In genomic region chr6:113818528-113818927, GRCh38 we compare ENCODE assay signal across 22 cellular contexts. TPM values are rescaled to one million over a fixed set of nuclear protein-coding genes. Genes with fewer than 3 reads are reported as not detected.
A peak's percentile ranks its signal among the peaks of the same experiment; 100 is the strongest.
DNase-seq lines count a peak whose midpoint lies in the region; ATAC-seq and TF ChIP-seq lines count a peak whose summit lies in the region.
"Had no signal": no experiment of that assay in that cellular context is flagged by ENCODE, and none has a peak within 500 bp of the region (broad histone marks: within the 10 kb centered on the region; RNA-seq: fewer than 3 reads in every experiment).

No MANE protein-coding gene starts in this region.

- no peaks in the 10 kb centered on the region for H3K36me3 ChIP-seq in mucosa of descending colon (ENCODE audit: low read depth)

- no peaks in the 10 kb centered on the region for H3K9me3 Mint-ChIP-seq in CD14-positive monocyte
- H3K9me3 Mint-ChIP-seq: activated naive CD4-positive, alpha-beta T cell treated with anti-CD3 and anti-CD28 coated beads, Interleukin-2, amount 50 U/mL, for 72 hours; activated T-cell treated with anti-CD3 and anti-CD28 coated beads, Interleukin-2, amount 50 U/mL, for 24 hours; HFFc6 had no signal

- no peak for DNase-seq in CD14-positive monocyte (ENCODE audit: low spot score)
- DNase-seq in NAMALWA (ENCODE audit: low spot score), result peak; percentile 7
- DNase-seq in dedifferentiated amniotic fluid mesenchymal stem cell (ENCODE audit: extremely low spot score), result peak; percentile 36
- DNase-seq in mucosa of descending colon, result no peak
- DNase-seq in NCI-H510A (lab: John Stamatoyannopoulos, UW), result no peak
- no peak for DNase-seq in hippocampal formation (lab: John Stamatoyannopoulos, UW)
- DNase-seq: activated CD4-positive, alpha-beta T cell treated with anti-CD3 and anti-CD28 coated beads for 48 hours; activated T-cell treated with anti-CD3 and anti-CD28 coated beads, Interleukin-2, amount 50 U/mL, for 24 hours; Caco-2; effector memory CD4-positive, alpha-beta T cell; HFFc6; midbrain; NCI-H1417; NCI-H2171 treated with DMSO at 0.1 percent for 48 hours; NK-92 treated with Interleukin-12 subunit alpha and Interleukin-12 subunit beta, amount 100 ng/mL, for 24 hours; SHP77; T-helper 9 cell had no signal

- no peak for TF ChIP-seq CTCF in CD14-positive monocyte (IDR thresholded peaks at IDR 0.05)
- no peak for TF ChIP-seq CTCF in mucosa of descending colon (IDR thresholded peaks at IDR 0.05)

- intact Hi-C loops in CD14-positive monocyte (cut with micrococcal nuclease) (no loop called here), mucosa of descending colon (cut with DNase I, micrococcal nuclease) (no loop called here)

- H3K36me3 Mint-ChIP-seq in CD14-positive monocyte, result no peaks in the 10 kb centered on the region
- H3K36me3 Mint-ChIP-seq: activated naive CD4-positive, alpha-beta T cell treated with anti-CD3 and anti-CD28 coated beads, Interleukin-2, amount 50 U/mL, for 72 hours had no signal

- H3K4me3 ChIP-seq in mucosa of descending colon, result no peak overlapping the region
- H3K4me3 ChIP-seq: K562 had no signal

- H3K4me3 Mint-ChIP-seq in CD14-positive monocyte, result peak overlapping the region in 1 of 2 donors; percentile 65
- H3K4me3 Mint-ChIP-seq: activated T-cell treated with anti-CD3 and anti-CD28 coated beads, Interleukin-2, amount 50 U/mL, for 24 hours; HFFc6 had no signal

- peak overlapping the region; percentile 7 to 84 (median 71) for H3K27ac Mint-ChIP-seq in CD14-positive monocyte
- H3K27ac Mint-ChIP-seq: activated naive CD4-positive, alpha-beta T cell treated with anti-CD3 and anti-CD28 coated beads, Interleukin-2, amount 50 U/mL, for 72 hours; activated T-cell treated with anti-CD3 and anti-CD28 coated beads, Interleukin-2, amount 50 U/mL, for 24 hours; HFFc6 had no signal

- ATAC-seq in mucosa of descending colon, result peak; percentile 61
- no peak for ATAC-seq in GM18858 (IDR thresholded peaks at IDR 0.05; ENCODE audit: unreplicated experiment)
- no peak for ATAC-seq in GM19463 (IDR thresholded peaks at IDR 0.05; ENCODE audit: unreplicated experiment)
- ATAC-seq: activated naive CD4-positive, alpha-beta T cell treated with anti-CD3 and anti-CD28 coated beads, Interleukin-2, amount 50 U/mL, for 72 hours; K562 had no signal

- peaks cover 7% of the 10 kb centered on the region for H3K4me1 ChIP-seq in mucosa of descending colon (ENCODE audit: low read depth)
- H3K4me1 ChIP-seq: parathyroid adenoma had no signal

- no peaks in the 10 kb centered on the region for H3K27me3 Mint-ChIP-seq in CD14-positive monocyte (ENCODE audit: low read depth in 3 of 3)

- no peaks in the 10 kb centered on the region for H3K9me3 ChIP-seq in mucosa of descending colon
- H3K9me3 ChIP-seq: Caco-2 had no signal

- H3K4me1 Mint-ChIP-seq in CD14-positive monocyte, result peaks cover 19% of the 10 kb centered on the region

RNA-seq across cellular contexts. Expression of gene MARCKS, which starts 38.6 kb away (rescaled TPM):
- polyA plus RNA-seq in CD14-positive monocyte, result 10 to 100 TPM; 12.1 to 14.4 TPM
- total RNA-seq in mucosa of descending colon, result 100 to 1,000 TPM; 131 to 245 (median 136) TPM

Comparison
In these comparisons a context has a peak if more than half of its experiments do, and no peak if none do; other contexts are left out.
1. DNase-seq: peak in NAMALWA (single experiment) and dedifferentiated amniotic fluid mesenchymal stem cell (single experiment); none in CD14-positive monocyte (single experiment), mucosa of descending colon (0 of 3), NCI-H510A (single experiment) and hippocampal formation (0 of 2).